1 cellular context compared by ENCODE assay signal in genomic region chr7:1558181-1558811, GRCh38.
TF ChIP-seq lines count a peak whose summit lies in the region.

No MANE protein-coding gene starts in this region.

TF ChIP-seq in K562, 482 proteins besides CTCF, POLR2A, EP300 and RAD21 (continued from another document and continues in another):
- TF ChIP-seq ZNF507 (tag; conservative IDR thresholded peaks at IDR 0.05) (no peak), PCBP2 (IDR thresholded peaks at IDR 0.05; ENCODE audit: low read depth, low read length, poor library complexity, severe bottlenecking) (no peak), CREM (IDR thresholded peaks at IDR 0.05; ENCODE audit: low read depth) (peak; percentile 59; the same call in 1 of the 2 replicates), AFF4 (CRISPR knock-in tag; IDR thresholded peaks at IDR 0.05) (no peak), ARNT (IDR thresholded peaks at IDR 0.05) (0 out of 4 replicates have a peak, but pooled peaks of 1 of the 2 experiments have one; percentile 36), ZBTB7A (IDR thresholded peaks at IDR 0.05; ENCODE audit: borderline replicate concordance, control insufficient read depth, low read depth, low read length) (peak; percentile 30; the same call in 1 of the 2 replicates), RBM14 (IDR thresholded peaks at IDR 0.05; ENCODE audit: borderline replicate concordance, insufficient read depth, low read depth, low read length) (no peak), ELF4 (CRISPR knock-in tag; IDR thresholded peaks at IDR 0.05) (no peak), ATF7 (IDR thresholded peaks at IDR 0.05) (peak; percentile 68), MEIS2 (IDR thresholded peaks at IDR 0.05; ENCODE audit: partially characterized antibody) (peak; percentile 45), PYGO2 (tag; IDR thresholded peaks at IDR 0.05) (no peak), ZBTB17 (CRISPR knock-in tag; IDR thresholded peaks at IDR 0.05) (no peak), PHF20 (IDR thresholded peaks at IDR 0.05; ENCODE audit: partially characterized antibody) (no peak), MAZ (CRISPR knock-in tag; conservative IDR thresholded peaks at IDR 0.05 in 1 of 2, IDR thresholded peaks at IDR 0.05 in 1 of 2) (peak; percentile 35 to 75; a peak in 3 of 4 replicates), ZHX1 (conservative IDR thresholded peaks at IDR 0.05; ENCODE audit: low read length) (no peak), PTRF (tag; IDR thresholded peaks at IDR 0.05) (no peak), YY1 (IDR thresholded peaks at IDR 0.05; ENCODE audit: borderline replicate concordance in 1 of 3, control insufficient read depth in 1 of 3, extremely low read depth in 1 of 3, insufficient read depth in 3 of 3, insufficient read length in 1 of 3, insufficient replicate concordance in 2 of 3, low read depth in 1 of 3, low read length in 2 of 3) (peak in 1 of 3 experiments; percentile 12), ZNF695 (CRISPR knock-in tag; IDR thresholded peaks at IDR 0.05) (no peak), ZNF384 (IDR thresholded peaks at IDR 0.05; ENCODE audit: low read depth, low read length) (no peak), HDAC3 (IDR thresholded peaks at IDR 0.05; ENCODE audit: borderline replicate concordance, partially characterized antibody) (no peak), SIRT6 (IDR thresholded peaks at IDR 0.05; ENCODE audit: low read depth, low read length) (no peak), ARID1B (IDR thresholded peaks at IDR 0.05) (peak; percentile 18; the same call in 1 of the 2 replicates), SREBF1 (IDR thresholded peaks at IDR 0.05; ENCODE audit: borderline replicate concordance, low read depth, low read length) (no peak), HNRNPL (IDR thresholded peaks at IDR 0.05; ENCODE audit: low read depth, low read length) (no peak), ZNF696 (CRISPR knock-in tag; conservative IDR thresholded peaks at IDR 0.05) (no peak), RUNX1 (IDR thresholded peaks at IDR 0.05; ENCODE audit: low read depth) (no peak), CREB1 (IDR thresholded peaks at IDR 0.05) (peak; percentile 52; the same call in 1 of the 2 replicates), CREB1 (CRISPR knock-in tag; IDR thresholded peaks at IDR 0.05) (peak; percentile 80), ZNF324 (CRISPR knock-in tag; IDR thresholded peaks at IDR 0.05) (no peak), RBM25 (IDR thresholded peaks at IDR 0.05; ENCODE audit: low read depth, low read length, severe bottlenecking) (no peak), CC2D1A (IDR thresholded peaks at IDR 0.05) (peak; percentile 74; the same call in 1 of the 2 replicates), SMARCE1 (IDR thresholded peaks at IDR 0.05) (no peak), SRSF3 (IDR thresholded peaks at IDR 0.05; ENCODE audit: insufficient read depth, low read length) (no peak), SMARCC2 (IDR thresholded peaks at IDR 0.05; ENCODE audit: low read depth) (no peak), FOXP1 (CRISPR knock-in tag; IDR thresholded peaks at IDR 0.05) (0 out of 2 replicates have a peak, but pooled peaks have one; percentile 4), ZNF830 (CRISPR knock-in tag; IDR thresholded peaks at IDR 0.05) (no peak), HDAC1 (IDR thresholded peaks at IDR 0.05) (0 out of 4 replicates have a peak, but pooled peaks of 1 of the 2 experiments have one; percentile 19), ZBTB1 (CRISPR knock-in tag; IDR thresholded peaks at IDR 0.05; ENCODE audit: borderline replicate concordance, low read depth) (no peak), PKNOX1 (IDR thresholded peaks at IDR 0.05) (no peak), HDAC2 (IDR thresholded peaks at IDR 0.05) (peak; percentile 85), TSC22D4 (tag; IDR thresholded peaks at IDR 0.05) (no peak), FOXJ2 (tag; IDR thresholded peaks at IDR 0.05) (no peak), TAF1 (IDR thresholded peaks at IDR 0.05; ENCODE audit: control insufficient read depth, extremely low read depth, insufficient read depth, low read length, severe bottlenecking) (no peak), ZNF561 (CRISPR knock-in tag; conservative IDR thresholded peaks at IDR 0.05) (no peak), RAD51 (IDR thresholded peaks at IDR 0.05; ENCODE audit: borderline replicate concordance, low read depth) (no peak)
- TF ChIP-seq, protein P1, sequence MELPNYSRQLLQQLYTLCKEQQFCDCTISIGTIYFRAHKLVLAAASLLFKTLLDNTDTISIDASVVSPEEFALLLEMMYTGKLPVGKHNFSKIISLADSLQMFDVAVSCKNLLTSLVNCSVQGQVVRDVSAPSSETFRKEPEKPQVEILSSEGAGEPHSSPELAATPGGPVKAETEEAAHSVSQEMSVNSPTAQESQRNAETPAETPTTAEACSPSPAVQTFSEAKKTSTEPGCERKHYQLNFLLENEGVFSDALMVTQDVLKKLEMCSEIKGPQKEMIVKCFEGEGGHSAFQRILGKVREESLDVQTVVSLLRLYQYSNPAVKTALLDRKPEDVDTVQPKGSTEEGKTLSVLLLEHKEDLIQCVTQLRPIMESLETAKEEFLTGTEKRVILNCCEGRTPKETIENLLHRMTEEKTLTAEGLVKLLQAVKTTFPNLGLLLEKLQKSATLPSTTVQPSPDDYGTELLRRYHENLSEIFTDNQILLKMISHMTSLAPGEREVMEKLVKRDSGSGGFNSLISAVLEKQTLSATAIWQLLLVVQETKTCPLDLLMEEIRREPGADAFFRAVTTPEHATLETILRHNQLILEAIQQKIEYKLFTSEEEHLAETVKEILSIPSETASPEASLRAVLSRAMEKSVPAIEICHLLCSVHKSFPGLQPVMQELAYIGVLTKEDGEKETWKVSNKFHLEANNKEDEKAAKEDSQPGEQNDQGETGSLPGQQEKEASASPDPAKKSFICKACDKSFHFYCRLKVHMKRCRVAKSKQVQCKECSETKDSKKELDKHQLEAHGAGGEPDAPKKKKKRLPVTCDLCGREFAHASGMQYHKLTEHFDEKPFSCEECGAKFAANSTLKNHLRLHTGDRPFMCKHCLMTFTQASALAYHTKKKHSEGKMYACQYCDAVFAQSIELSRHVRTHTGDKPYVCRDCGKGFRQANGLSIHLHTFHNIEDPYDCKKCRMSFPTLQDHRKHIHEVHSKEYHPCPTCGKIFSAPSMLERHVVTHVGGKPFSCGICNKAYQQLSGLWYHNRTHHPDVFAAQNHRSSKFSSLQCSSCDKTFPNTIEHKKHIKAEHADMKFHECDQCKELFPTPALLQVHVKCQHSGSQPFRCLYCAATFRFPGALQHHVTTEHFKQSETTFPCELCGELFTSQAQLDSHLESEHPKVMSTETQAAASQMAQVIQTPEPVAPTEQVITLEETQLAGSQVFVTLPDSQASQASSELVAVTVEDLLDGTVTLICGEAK (IDR thresholded peaks at IDR 0.05) = 0 out of 2 replicates have a peak, but pooled peaks have one; percentile 17
- TF ChIP-seq, protein P1 (CRISPR knock-in tag; IDR thresholded peaks at IDR 0.05) = no peak
- TF ChIP-seq, protein P2, sequence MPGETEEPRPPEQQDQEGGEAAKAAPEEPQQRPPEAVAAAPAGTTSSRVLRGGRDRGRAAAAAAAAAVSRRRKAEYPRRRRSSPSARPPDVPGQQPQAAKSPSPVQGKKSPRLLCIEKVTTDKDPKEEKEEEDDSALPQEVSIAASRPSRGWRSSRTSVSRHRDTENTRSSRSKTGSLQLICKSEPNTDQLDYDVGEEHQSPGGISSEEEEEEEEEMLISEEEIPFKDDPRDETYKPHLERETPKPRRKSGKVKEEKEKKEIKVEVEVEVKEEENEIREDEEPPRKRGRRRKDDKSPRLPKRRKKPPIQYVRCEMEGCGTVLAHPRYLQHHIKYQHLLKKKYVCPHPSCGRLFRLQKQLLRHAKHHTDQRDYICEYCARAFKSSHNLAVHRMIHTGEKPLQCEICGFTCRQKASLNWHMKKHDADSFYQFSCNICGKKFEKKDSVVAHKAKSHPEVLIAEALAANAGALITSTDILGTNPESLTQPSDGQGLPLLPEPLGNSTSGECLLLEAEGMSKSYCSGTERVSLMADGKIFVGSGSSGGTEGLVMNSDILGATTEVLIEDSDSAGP (CRISPR knock-in tag; IDR thresholded peaks at IDR 0.05) = no peak
- TF ChIP-seq, protein P3, sequence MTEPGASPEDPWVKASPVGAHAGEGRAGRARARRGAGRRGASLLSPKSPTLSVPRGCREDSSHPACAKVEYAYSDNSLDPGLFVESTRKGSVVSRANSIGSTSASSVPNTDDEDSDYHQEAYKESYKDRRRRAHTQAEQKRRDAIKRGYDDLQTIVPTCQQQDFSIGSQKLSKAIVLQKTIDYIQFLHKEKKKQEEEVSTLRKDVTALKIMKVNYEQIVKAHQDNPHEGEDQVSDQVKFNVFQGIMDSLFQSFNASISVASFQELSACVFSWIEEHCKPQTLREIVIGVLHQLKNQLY (CRISPR knock-in tag; conservative IDR thresholded peaks at IDR 0.05) = no peak
- TF ChIP-seq, protein P4, sequence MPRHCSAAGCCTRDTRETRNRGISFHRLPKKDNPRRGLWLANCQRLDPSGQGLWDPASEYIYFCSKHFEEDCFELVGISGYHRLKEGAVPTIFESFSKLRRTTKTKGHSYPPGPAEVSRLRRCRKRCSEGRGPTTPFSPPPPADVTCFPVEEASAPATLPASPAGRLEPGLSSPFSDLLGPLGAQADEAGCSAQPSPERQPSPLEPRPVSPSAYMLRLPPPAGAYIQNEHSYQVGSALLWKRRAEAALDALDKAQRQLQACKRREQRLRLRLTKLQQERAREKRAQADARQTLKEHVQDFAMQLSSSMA (CRISPR knock-in tag; IDR thresholded peaks at IDR 0.05) = no peak
